In the genomic region with DNA sequence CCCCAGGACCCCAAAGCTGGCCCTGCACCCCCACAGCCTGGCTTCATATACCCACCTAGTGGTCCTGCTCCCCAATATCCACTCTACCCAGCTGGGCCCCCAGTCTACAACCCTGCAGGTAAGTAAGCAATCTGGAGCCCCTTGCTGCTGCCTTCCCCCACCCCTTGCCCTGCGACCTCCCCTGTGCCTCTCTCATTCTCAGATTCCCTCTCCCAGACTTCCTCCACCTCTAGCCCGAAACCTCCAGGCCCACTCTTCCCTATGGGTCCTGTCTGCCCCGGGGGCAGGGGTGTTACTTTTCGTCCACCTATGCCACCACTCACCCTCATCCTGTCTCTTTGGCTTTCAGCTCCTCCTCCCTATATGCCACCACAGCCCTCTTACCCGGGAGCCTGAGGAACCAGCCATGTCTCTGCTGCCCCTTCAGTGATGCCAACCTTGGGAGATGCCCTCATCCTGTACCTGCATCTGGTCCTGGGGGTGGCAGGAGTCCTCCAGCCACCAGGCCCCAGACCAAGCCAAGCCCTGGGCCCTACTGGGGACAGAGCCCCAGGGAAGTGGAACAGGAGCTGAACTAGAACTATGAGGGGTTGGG, we compare ENCODE assay signal across 20 cellular contexts. TPM values are rescaled to one million over a fixed set of nuclear protein-coding genes. Genes with fewer than 3 reads are reported as not detected.
A peak's percentile ranks its signal among the peaks of the same experiment; 100 is the strongest.
DNase-seq lines count a peak whose midpoint lies in the region; ATAC-seq and TF ChIP-seq lines count a peak whose summit lies in the region.
"Had no signal": no experiment of that assay in that cellular context is flagged by ENCODE, and none has a peak within 500 bp of the region (broad histone marks: within the 10 kb centered on the region; RNA-seq: fewer than 3 reads in every experiment).

No MANE protein-coding gene starts in this region.

- no peak overlapping the region for H3K27ac Mint-ChIP-seq in activated T-cell treated with anti-CD3 and anti-CD28 coated beads, Interleukin-2, amount 50 U/mL, for 72 hours
- H3K27ac Mint-ChIP-seq: HFFc6 had no signal

- H3K36me3 ChIP-seq in neuronal stem cell (replicated peaks in 1 of 2; ENCODE audit: control insufficient read depth in 2 of 2, insufficient read depth in 2 of 2, low read length in 2 of 2): no peaks in the 10 kb centered on the region
- H3K36me3 ChIP-seq: BLaER1 treated with 17β-estradiol and CSF1 and Interleukin-3, amounts not matched to agents 10 nM and 100 nM had no signal

- H2AK5ac ChIP-seq in neuronal stem cell (ENCODE audit: low read depth, low read length): peak overlapping the region; percentile 8

- ATAC-seq in Right ventricle myocardium superior (ENCODE audit: poor library complexity): no peak
- no peak for ATAC-seq in activated T-cell treated with anti-CD3 and anti-CD28 coated beads, Interleukin-2, amount 50 U/mL, for 72 hours (replicated peaks in 1 of 2)

- peaks cover 2% of the 10 kb centered on the region for H3K79me1 ChIP-seq in neuronal stem cell (ENCODE audit: low read depth, low read length)

- no peak overlapping the region for H2AFZ ChIP-seq in neuronal stem cell (ENCODE audit: low read length)

- H3K36me3 Mint-ChIP-seq in activated T-cell treated with anti-CD3 and anti-CD28 coated beads, Interleukin-2, amount 50 U/mL, for 72 hours (ENCODE audit: insufficient read depth in 2 of 2): no peaks in the 10 kb centered on the region

- H3K9me3 ChIP-seq in neuronal stem cell (replicated peaks in 1 of 2; ENCODE audit: control insufficient read depth in 2 of 2, insufficient read depth in 1 of 2, low read depth in 1 of 2, low read length in 2 of 2): no peaks in the 10 kb centered on the region
- H3K9me3 ChIP-seq: BLaER1 treated with 17β-estradiol and CSF1 and Interleukin-3, amounts not matched to agents 10 nM and 100 nM had no signal

- H3K4me2 ChIP-seq in neuronal stem cell (ENCODE audit: insufficient read depth, low read length, poor library complexity, severe bottlenecking): no peak overlapping the region
- H3K4me2 ChIP-seq: BLaER1 treated with 17β-estradiol and CSF1 and Interleukin-3, amounts not matched to agents 10 nM and 100 nM; KMS-11 had no signal

- H3K4me1 ChIP-seq in neuronal stem cell (ENCODE audit: control insufficient read depth in 2 of 2, insufficient read depth in 1 of 2, low read depth in 1 of 2, low read length in 2 of 2): peaks cover 11 to 16% of the 10 kb centered on the region in 2 donors

- H3K27ac ChIP-seq in coronary artery: peak overlapping the region; percentile 30 to 62
- no peak overlapping the region for H3K27ac ChIP-seq in neuronal stem cell (replicated peaks; ENCODE audit: low read length)
- peak overlapping the region; percentile 99 for H3K27ac ChIP-seq in substantia nigra (ENCODE audit: low read depth, low read length, poor library complexity, severe bottlenecking)
- H3K27ac ChIP-seq: BLaER1 treated with 17β-estradiol and CSF1 and Interleukin-3, amounts not matched to agents 10 nM and 100 nM; HL-60; KMS-11 had no signal

- no peak overlapping the region for H2BK120ac ChIP-seq in neuronal stem cell (ENCODE audit: low read depth, low read length)

- peaks cover 14% of the 10 kb centered on the region for H3K4me1 Mint-ChIP-seq in activated T-cell treated with anti-CD3 and anti-CD28 coated beads, Interleukin-2, amount 50 U/mL, for 72 hours (ENCODE audit: low read depth)

- H3K27me3 ChIP-seq in neuronal stem cell (ENCODE audit: control insufficient read depth in 3 of 3, insufficient read depth in 3 of 3, low read depth in 1 of 3, low read length in 3 of 3): peaks cover 0 to 53% (median 6%) of the 10 kb centered on the region in 3 experiments

- TF ChIP-seq CTCF in GM13977 (IDR thresholded peaks at IDR 0.05; ENCODE audit: extremely low read depth, insufficient read depth, missing control alignments) (no peak), coronary artery (IDR thresholded peaks at IDR 0.05) (no peak)

- H3K4ac ChIP-seq in neuronal stem cell (ENCODE audit: low read length): no peak overlapping the region

- H3K9ac ChIP-seq in neuronal stem cell (ENCODE audit: low read depth, low read length, poor library complexity): no peak overlapping the region
- H3K9ac ChIP-seq: BLaER1 treated with 17β-estradiol and CSF1 and Interleukin-3, amounts not matched to agents 10 nM and 100 nM; KMS-11 had no signal

- no peaks in the 10 kb centered on the region for H3K9me3 Mint-ChIP-seq in activated T-cell treated with anti-CD3 and anti-CD28 coated beads, Interleukin-2, amount 50 U/mL, for 72 hours
- H3K9me3 Mint-ChIP-seq: HFFc6 had no signal

- H2BK15ac ChIP-seq in neuronal stem cell (ENCODE audit: low read length): no peak overlapping the region

- H4K91ac ChIP-seq in neuronal stem cell (ENCODE audit: low read depth, low read length, poor library complexity): no peak overlapping the region

- DNase-seq in GM13977 (ENCODE audit: low spot score): peak; percentile 3
- no peak for DNase-seq in coronary artery (ENCODE audit: low spot score)
- DNase-seq in neuronal stem cell (ENCODE audit: low spot score): no peak
- no peak for DNase-seq in substantia nigra (lab: John Stamatoyannopoulos, UW)
- no peak for DNase-seq in NCI-H1105 treated with DMSO at 0.1 percent for 48 hours (lab: John Stamatoyannopoulos, UW)
- DNase-seq in Right ventricle myocardium superior: no peak
- DNase-seq in activated T-cell treated with anti-CD3 and anti-CD28 coated beads, Interleukin-2, amount 50 U/mL, for 72 hours: no peak
- DNase-seq: DMS79, HFFc6, NCI-H1417 treated with DMSO at 0.1 percent for 48 hours, NCI-H187 treated with DMSO at 0.1 percent for 48 hours, NCI-H226, NCI-H524, NCI-H82, SIG-M5 had no signal

- intact Hi-C loops in Right ventricle myocardium superior (cut with DNase I): no loop called here

- peaks cover 49% of the 10 kb centered on the region for H3K27me3 Mint-ChIP-seq in activated T-cell treated with anti-CD3 and anti-CD28 coated beads, Interleukin-2, amount 50 U/mL, for 72 hours (ENCODE audit: low read depth)

- H2BK12ac ChIP-seq in neuronal stem cell (ENCODE audit: low read length): no peak overlapping the region

- H4K8ac ChIP-seq in neuronal stem cell (ENCODE audit: low read depth, low read length): no peak overlapping the region

- H3K4me3 ChIP-seq in coronary artery (no peak overlapping the region), neuronal stem cell (ENCODE audit: low read length in 2 of 2) (no peak overlapping the region)
- H3K4me3 ChIP-seq: BLaER1 treated with 17β-estradiol and CSF1 and Interleukin-3, amounts not matched to agents 10 nM and 100 nM had no signal

- no peak overlapping the region for H3K14ac ChIP-seq in neuronal stem cell (ENCODE audit: low read length)

- no peak overlapping the region for H3K4me3 Mint-ChIP-seq in activated T-cell treated with anti-CD3 and anti-CD28 coated beads, Interleukin-2, amount 50 U/mL, for 72 hours
- H3K4me3 Mint-ChIP-seq: HFFc6 had no signal

- WGBS in neuronal stem cell (ENCODE audit: extremely low coverage in 2 of 2, insufficient read length in 2 of 2, insufficient replicate concordance in 1 of 2), 2 donors: no CpG with 5 or more reads among the region's 5 CpGs

- in situ Hi-C loops in GM13977 (cut with MboI; ENCODE audit: low pct_unique_long_range_greater_than_20kb, low sequenced_read_pairs, unreplicated experiment): loop anchor here (10.0 kb wide), 1 partner anchor 243 kb away; no protein-coding TSS in a partner anchor

- no peak overlapping the region for H3K18ac ChIP-seq in neuronal stem cell (ENCODE audit: low read length)

- H2BK5ac ChIP-seq in neuronal stem cell (ENCODE audit: low read length): no peak overlapping the region

- H3K23ac ChIP-seq in neuronal stem cell (ENCODE audit: low read depth, low read length, poor library complexity): peak overlapping the region; percentile 16

RNA-seq across cellular contexts. Expression of gene SHISA4, which starts 2.9 kb away (rescaled TPM):
- polyA plus RNA-seq in neuronal stem cell (2013, experiment 1 of 2): 10.6 TPM
- polyA plus RNA-seq in neuronal stem cell (2013, experiment 2 of 2): 11.6 TPM
- total RNA-seq in Right ventricle myocardium superior: 162 TPM
- total RNA-seq in activated T-cell treated with anti-CD3 and anti-CD28 coated beads, Interleukin-2, amount 50 U/mL, for 72 hours: under 1 TPM; 0.94 to 0.97 TPM

RNA-seq across cellular contexts. Expression of gene LMOD1, which starts 54.8 kb away (rescaled TPM):
- polyA plus RNA-seq in neuronal stem cell (2013, experiment 1 of 2): 1.2 TPM
- 1.2 TPM for polyA plus RNA-seq in neuronal stem cell (2013, experiment 2 of 2)
- total RNA-seq in Right ventricle myocardium superior: 9.6 TPM
- not detected for total RNA-seq in activated T-cell treated with anti-CD3 and anti-CD28 coated beads, Interleukin-2, amount 50 U/mL, for 72 hours
- total RNA-seq: A673, HT1080 had no signal

Comparison
In these comparisons a context has a peak if more than half of its experiments do, and no peak if none do; other contexts are left out.
1. RNA of gene SHISA4, which starts 2.9 kb away (total RNA-seq): 162 TPM in Right ventricle myocardium superior (single experiment); 0.94 to 0.97 TPM in activated T-cell treated with anti-CD3 and anti-CD28 coated beads, Interleukin-2, amount 50 U/mL, for 72 hours; every median in the first group is over 10 times any median in the second.
2. RNA of gene LMOD1, which starts 54.8 kb away (total RNA-seq): 9.6 TPM in Right ventricle myocardium superior (single experiment); not detected in activated T-cell treated with anti-CD3 and anti-CD28 coated beads, Interleukin-2, amount 50 U/mL, for 72 hours; every median in the first group is over 10 times any median in the second.